ENCODE assay signal across 28 cellular contexts in genomic region chr1:72693376-72693775, GRCh38.
"Had no signal": no experiment of that assay in that cellular context is flagged by ENCODE, and none has a peak within 500 bp of the region (broad histone marks: within the 10 kb centered on the region; RNA-seq: fewer than 3 reads in every experiment).

No MANE protein-coding gene starts in this region.

- H3K27ac ChIP-seq: body of pancreas, esophagus muscularis mucosa, foreskin keratinocyte, gastrocnemius medialis had no signal

- H3K36me3 ChIP-seq: esophagus muscularis mucosa, gastrocnemius medialis had no signal

- DNase-seq: activated CD4-positive, alpha-beta memory T cell treated with anti-CD3 and anti-CD28 coated beads, Interleukin-2, amount 10 ng/mL, durations not matched to agents 7 days and 5 days; activated CD4-positive, alpha-beta T cell treated with anti-CD3 and anti-CD28 coated beads for 1 hour; activated CD4-positive, alpha-beta T cell treated with anti-CD3 and anti-CD28 coated beads for 4 hours; activated CD4-positive, alpha-beta T cell treated with anti-CD3 and anti-CD28 coated beads, Interleukin-2, amount 10 ng/mL, durations not matched to agents 7 days and 5 days; activated CD4-positive, alpha-beta T cell treated with anti-CD3 and anti-CD28 coated beads, Interleukin-2, amount 50 U/mL, for 4 hours; activated CD8-positive, alpha-beta memory T cell treated with anti-CD3 and anti-CD28 coated beads, Interleukin-2, amount 50 U/mL, for 48 hours; activated gamma-delta T cell; activated naive CD4-positive, alpha-beta T cell; activated naive CD4-positive, alpha-beta T cell treated with anti-CD3 and anti-CD28 coated beads, Interleukin-2, amount 10 ng/mL, durations not matched to agents 7 days and 5 days; activated T-cell treated with anti-CD3 and anti-CD28 coated beads for 4 hours; activated T-cell treated with anti-CD3 and anti-CD28 coated beads, Interleukin-2, amount 50 U/mL, for 24 hours; activated T-cell treated with anti-CD3 and anti-CD28 coated beads, Interleukin-2, amount 50 U/mL, for 72 hours; amniotic stem cell; anterior cingulate cortex; body of pancreas; caudate nucleus; cortex of kidney; dermis blood vessel endothelial cell; effector CD4-positive, alpha-beta T cell; effector memory CD8-positive, alpha-beta T cell; erythroblast; foreskin keratinocyte; gastrocnemius medialis; glutamatergic neuron; SW 1271; T-cell; T-helper 9 cell had no signal

- H3K4me3 ChIP-seq: body of pancreas, esophagus muscularis mucosa, gastrocnemius medialis had no signal

- H3K4me1 ChIP-seq: body of pancreas, esophagus muscularis mucosa, foreskin keratinocyte, gastrocnemius medialis had no signal

- H3K9me3 ChIP-seq: body of pancreas, gastrocnemius medialis had no signal

- H3K27me3 ChIP-seq: body of pancreas, esophagus muscularis mucosa, foreskin keratinocyte, gastrocnemius medialis had no signal
